ENCODE assay signal across 28 cellular contexts in the genomic region with DNA sequence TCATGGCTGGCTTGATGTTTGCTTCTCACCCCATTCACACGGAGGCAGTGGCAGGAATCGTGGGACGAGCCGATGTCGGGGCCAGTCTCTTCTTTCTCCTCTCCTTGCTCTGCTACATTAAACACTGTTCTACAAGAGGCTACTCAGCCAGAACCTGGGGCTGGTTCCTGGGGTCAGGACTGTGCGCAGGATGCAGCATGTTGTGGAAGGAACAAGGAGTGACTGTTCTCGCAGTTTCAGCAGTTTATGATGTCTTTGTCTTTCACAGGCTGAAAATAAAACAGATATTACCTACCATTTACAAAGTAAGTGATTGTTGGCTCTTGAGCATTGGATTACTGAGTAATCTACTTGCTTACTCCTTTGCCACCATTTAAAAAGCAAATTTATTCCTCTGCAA.
A peak's percentile ranks its signal among the peaks of the same experiment; 100 is the strongest.
DNase-seq lines count a peak whose midpoint lies in the region; ATAC-seq and TF ChIP-seq lines count a peak whose summit lies in the region.
"Had no signal": no experiment of that assay in that cellular context is flagged by ENCODE, and none has a peak within 500 bp of the region (broad histone marks: within the 10 kb centered on the region; RNA-seq: fewer than 3 reads in every experiment).

No MANE protein-coding gene starts in this region.

- H3K27ac Mint-ChIP-seq in dendritic cell treated with granulocyte-macrophage colony-stimulating factor and Interleukin-4, amounts not matched to agents 40 ng/mL and 50 ng/mL, for 4 days, result peak overlapping the region; percentile 83
- no peak overlapping the region for H3K27ac Mint-ChIP-seq in activated CD4-positive, alpha-beta T cell treated with anti-CD3 and anti-CD28 coated beads for 36 hours
- H3K27ac Mint-ChIP-seq: activated naive CD8-positive, alpha-beta T cell treated with anti-CD3 and anti-CD28 coated beads for 36 hours; naive thymus-derived CD4-positive, alpha-beta T cell; type B pancreatic cell had no signal

- no peak for TF ChIP-seq POLR2A in HCT116 (IDR thresholded peaks at IDR 0.05; ENCODE audit: borderline replicate concordance, extremely low read depth, insufficient read depth, insufficient read length)

- DNase-seq in HCT116 (ENCODE audit: low read depth, low spot score) (no peak), renal cortical epithelial cell (ENCODE audit: low read depth) (peak; percentile 84), cerebellar cortex (ENCODE audit: low spot score) (no peak), EL (no peak)
- no peak for DNase-seq in activated CD4-positive, alpha-beta T cell treated with anti-CD3 and anti-CD28 coated beads for 36 hours
- DNase-seq: activated CD4-positive, alpha-beta T cell treated with anti-CD3 and anti-CD28 coated beads, Interleukin-2, amount 50 U/mL, for 48 hours; activated CD4-positive, CD25-positive, alpha-beta regulatory T cell; activated naive CD8-positive, alpha-beta T cell treated with anti-CD3 and anti-CD28 coated beads for 36 hours; COR-L47; foreskin fibroblast; heart right ventricle; left lung; naive thymus-derived CD4-positive, alpha-beta T cell; NCI-H1417; NCI-H2081 treated with DMSO at 0.1 percent for 48 hours; NCI-H226; pancreas; SIG-M5; stimulated activated CD4-positive, alpha-beta T cell treated with anti-CD3 and anti-CD28 coated beads, Interleukin-1b, Interleukin-23, amount 100 ng/mL, for 48 hours; stimulated activated CD8-positive, alpha-beta memory T cell treated with anti-CD3 and anti-CD28 coated beads, Interleukin-4, amount 100 ng/mL, for 48 hours; stomach had no signal

- peak overlapping the region; percentile 44; the same call in 1 of the 2 replicates for H3K4me2 ChIP-seq in HCT116 (ENCODE audit: low read length)
- H3K4me2 ChIP-seq: smooth muscle cell had no signal

- POLR2A ChIA-PET in HCT116 (lab: Charles Lee), result no interaction called here
- POLR2A ChIA-PET in activated CD4-positive, alpha-beta T cell treated with anti-CD3 and anti-CD28 coated beads for 36 hours (lab: Charles Lee), result no interaction called here

- BruUV-seq in HCT116 (replicated peaks; lab: Mats Ljungman, UMichigan), result no TSS peak

- intact Hi-C loops in HCT116 (cut with micrococcal nuclease), result no loop called here
- intact Hi-C loops in dendritic cell treated with granulocyte-macrophage colony-stimulating factor and Interleukin-4, amounts not matched to agents 40 ng/mL and 50 ng/mL, for 4 days (cut with micrococcal nuclease), result no loop called here
- intact Hi-C loops in activated CD4-positive, alpha-beta T cell treated with anti-CD3 and anti-CD28 coated beads for 36 hours (cut with DNase I, micrococcal nuclease), result no loop called here

- H3K36me3 Mint-ChIP-seq in dendritic cell treated with granulocyte-macrophage colony-stimulating factor and Interleukin-4, amounts not matched to agents 40 ng/mL and 50 ng/mL, for 4 days (ENCODE audit: low read depth), result no peaks in the 10 kb centered on the region
- H3K36me3 Mint-ChIP-seq in activated CD4-positive, alpha-beta T cell treated with anti-CD3 and anti-CD28 coated beads for 36 hours (ENCODE audit: low read depth), result peaks cover 2% of the 10 kb centered on the region

- H3K27me3 ChIP-seq in HCT116 (ENCODE audit: insufficient read depth, low read length) (no peaks in the 10 kb centered on the region), layer of hippocampus (ENCODE audit: control insufficient read depth, insufficient read depth, low read length) (no peaks in the 10 kb centered on the region)
- H3K27me3 ChIP-seq: heart right ventricle, left lung, pancreas, stomach had no signal

- ATAC-seq in HCT116 (no peak), GM21576 (IDR thresholded peaks at IDR 0.05; ENCODE audit: unreplicated experiment) (no peak)
- ATAC-seq in activated CD4-positive, alpha-beta T cell treated with anti-CD3 and anti-CD28 coated beads for 36 hours, result no peak
- ATAC-seq: esophagus mucosa; left lung; naive thymus-derived CD4-positive, alpha-beta T cell had no signal

- no peak overlapping the region for H3K9ac ChIP-seq in HCT116 (ENCODE audit: low read length)

- no peaks in the 10 kb centered on the region for H3K9me3 Mint-ChIP-seq in dendritic cell treated with granulocyte-macrophage colony-stimulating factor and Interleukin-4, amounts not matched to agents 40 ng/mL and 50 ng/mL, for 4 days
- H3K9me3 Mint-ChIP-seq in activated CD4-positive, alpha-beta T cell treated with anti-CD3 and anti-CD28 coated beads for 36 hours (ENCODE audit: low read depth), result no peaks in the 10 kb centered on the region
- H3K9me3 Mint-ChIP-seq: activated naive CD8-positive, alpha-beta T cell treated with anti-CD3 and anti-CD28 coated beads for 36 hours; central memory CD8-positive, alpha-beta T cell had no signal

- H3K4me1 ChIP-seq in HCT116 (ENCODE audit: control insufficient read depth in 1 of 2, insufficient read depth in 2 of 2, low read length in 2 of 2), result peaks cover 10 to 13% of the 10 kb centered on the region in 2 experiments

- no peaks in the 10 kb centered on the region for H3K9me3 ChIP-seq in HCT116 (ENCODE audit: control insufficient read depth in 1 of 2, insufficient read depth in 1 of 2, low read depth in 1 of 2, low read length in 2 of 2)
- H3K9me3 ChIP-seq: left lung, pancreas, stomach had no signal

- H3K9me2 ChIP-seq in HCT116 (ENCODE audit: insufficient read depth), result no peaks in the 10 kb centered on the region

- H3K36me3 ChIP-seq in HCT116 (ENCODE audit: control insufficient read depth in 1 of 2, insufficient read depth in 2 of 2, low read length in 2 of 2), result no peaks in the 10 kb centered on the region
- H3K36me3 ChIP-seq: heart right ventricle, left lung, pancreas had no signal

- no peaks in the 10 kb centered on the region for H3K79me2 ChIP-seq in HCT116 (ENCODE audit: insufficient read depth, low read length)

- H3K4me1 Mint-ChIP-seq in dendritic cell treated with granulocyte-macrophage colony-stimulating factor and Interleukin-4, amounts not matched to agents 40 ng/mL and 50 ng/mL, for 4 days (ENCODE audit: low read depth), result peaks cover 24% of the 10 kb centered on the region
- no peaks in the 10 kb centered on the region for H3K4me1 Mint-ChIP-seq in activated CD4-positive, alpha-beta T cell treated with anti-CD3 and anti-CD28 coated beads for 36 hours
- H3K4me1 Mint-ChIP-seq: activated naive CD8-positive, alpha-beta T cell treated with anti-CD3 and anti-CD28 coated beads for 36 hours; central memory CD8-positive, alpha-beta T cell had no signal

- RAD21 ChIA-PET in HCT116 (lab: Charles Lee; ENCODE audit: low non-redundant PET in 1 of 2, low total read pairs in 2 of 2, uncharacterized antibody in 2 of 2, unreplicated experiment in 2 of 2), result no interaction called here

- peak overlapping the region; percentile 45 for H3K4me3 Mint-ChIP-seq in dendritic cell treated with granulocyte-macrophage colony-stimulating factor and Interleukin-4, amounts not matched to agents 40 ng/mL and 50 ng/mL, for 4 days
- H3K4me3 Mint-ChIP-seq in activated CD4-positive, alpha-beta T cell treated with anti-CD3 and anti-CD28 coated beads for 36 hours, result no peak overlapping the region
- H3K4me3 Mint-ChIP-seq: activated naive CD8-positive, alpha-beta T cell treated with anti-CD3 and anti-CD28 coated beads for 36 hours; central memory CD8-positive, alpha-beta T cell; naive thymus-derived CD4-positive, alpha-beta T cell; type B pancreatic cell had no signal

- TF ChIP-seq RAD21 in HCT116 (IDR thresholded peaks at IDR 0.05; ENCODE audit: low read depth), result no peak

- CTCF ChIA-PET in HCT116 (lab: Charles Lee), result no interaction called here
- CTCF ChIA-PET in activated CD4-positive, alpha-beta T cell treated with anti-CD3 and anti-CD28 coated beads for 36 hours (lab: Charles Lee), result no interaction called here

- no peak overlapping the region for H3K4me3 ChIP-seq in HCT116 (replicated peaks in 1 of 2; ENCODE audit: low read depth in 1 of 2, low read length in 2 of 2)
- H3K4me3 ChIP-seq: heart right ventricle, left lung, pancreas, smooth muscle cell, stomach had no signal

- no peaks in the 10 kb centered on the region for H4K20me1 ChIP-seq in HCT116 (ENCODE audit: insufficient read depth)

- TF ChIP-seq CTCF in HCT116 (IDR thresholded peaks at IDR 0.05 in 2 of 3, conservative IDR thresholded peaks at IDR 0.05 in 1 of 3; ENCODE audit: borderline replicate concordance in 1 of 3, insufficient read depth in 1 of 3, low read depth in 2 of 3, low read length in 2 of 3), result no peak

- no peaks in the 10 kb centered on the region for H3K27me3 Mint-ChIP-seq in dendritic cell treated with granulocyte-macrophage colony-stimulating factor and Interleukin-4, amounts not matched to agents 40 ng/mL and 50 ng/mL, for 4 days
- no peaks in the 10 kb centered on the region for H3K27me3 Mint-ChIP-seq in activated CD4-positive, alpha-beta T cell treated with anti-CD3 and anti-CD28 coated beads for 36 hours
- H3K27me3 Mint-ChIP-seq: activated naive CD8-positive, alpha-beta T cell treated with anti-CD3 and anti-CD28 coated beads for 36 hours; central memory CD8-positive, alpha-beta T cell; naive thymus-derived CD4-positive, alpha-beta T cell; type B pancreatic cell had no signal

- H3K27ac ChIP-seq in HCT116 (ENCODE audit: low read depth, low read length) (no peak overlapping the region), layer of hippocampus (ENCODE audit: low read depth, low read length) (peak overlapping the region; percentile 13)
- H3K27ac ChIP-seq: left lung, pancreas, stomach had no signal

- no peak overlapping the region for H2AFZ ChIP-seq in HCT116 (ENCODE audit: low read depth, low read length, poor library complexity, severe bottlenecking)

TF ChIP-seq in HCT116, 20 proteins besides CTCF, POLR2A, EP300 and RAD21 (continues in another document):
- no peak for TF ChIP-seq POLR2AphosphoS5 (IDR thresholded peaks at IDR 0.05; ENCODE audit: low read depth, low read length)
- no peak for TF ChIP-seq ZFX (IDR thresholded peaks at IDR 0.05)
